11 cellular contexts compared by ENCODE assay signal in genomic region chr7:20158684-20159083, GRCh38. TPM values are rescaled to one million over a fixed set of nuclear protein-coding genes. Genes with fewer than 3 reads are reported as not detected.
DNase-seq lines count a peak whose midpoint lies in the region; ATAC-seq and TF ChIP-seq lines count a peak whose summit lies in the region.
"Had no signal": no experiment of that assay in that cellular context is flagged by ENCODE, and none has a peak within 500 bp of the region (broad histone marks: within the 10 kb centered on the region; RNA-seq: fewer than 3 reads in every experiment).

No MANE protein-coding gene starts in this region.

- H2AFZ ChIP-seq in ACC112 (ENCODE audit: low read length, unreplicated experiment) (peak overlapping the region; percentile 31), PC-3 (ENCODE audit: low read length) (no peak overlapping the region)

- H3K4me1 ChIP-seq in ACC112 (ENCODE audit: control insufficient read depth, insufficient read depth, low read length, unreplicated experiment) (no peaks in the 10 kb centered on the region), PC-3 (ENCODE audit: insufficient read depth, low read length) (peaks cover 9% of the 10 kb centered on the region), cardiac muscle cell (ENCODE audit: low read depth) (no peaks in the 10 kb centered on the region)

- CTCF ChIA-PET in PC-3 (lab: Charles Lee): no interaction called here

- H3K27ac ChIP-seq in ACC112 (ENCODE audit: low read depth, low read length): no peak overlapping the region
- H3K27ac ChIP-seq in PC-3 (ENCODE audit: low read length): no peak overlapping the region
- H3K27ac ChIP-seq in cardiac muscle cell: no peak overlapping the region
- H3K27ac ChIP-seq: VCaP had no signal

- H3F3A ChIP-seq in PC-3 (ENCODE audit: low read length, unreplicated experiment): no peaks in the 10 kb centered on the region

- H4K20me1 ChIP-seq in PC-3 (ENCODE audit: low read length): no peaks in the 10 kb centered on the region

- DNase-seq in PC-3 (no peak), cardiac muscle cell (ENCODE audit: low read depth in 1 of 2, low spot score in 1 of 2) (peak in 1 of 2 donors; percentile 66), ACHN (no peak)
- no peak for DNase-seq in activated effector memory CD4-positive, alpha-beta T cell treated with anti-CD3 and anti-CD28 coated beads, Interleukin-2, amount 50 U/mL, for 16 hours
- DNase-seq in stimulated activated naive CD4-positive, alpha-beta T cell treated with Interleukin-2 at 50 U/mL for 16 hours (lab: John Stamatoyannopoulos, UW): no peak
- DNase-seq: H7, NCI-H1436 treated with DMSO at 0.1 percent for 48 hours had no signal

- in situ Hi-C loops in ACHN (cut with HindIII; ENCODE audit: low pct_ligation_motif_present, low pct_unique_long_range_greater_than_20kb, low sequenced_read_pairs): no loop called here

- intact Hi-C loops in PC-3 (cut with micrococcal nuclease): no loop called here

- H3K79me2 ChIP-seq in ACC112 (ENCODE audit: control insufficient read depth, insufficient read depth, low read length, unreplicated experiment): no peaks in the 10 kb centered on the region
- H3K79me2 ChIP-seq in PC-3 (ENCODE audit: low read length): no peaks in the 10 kb centered on the region

- no peaks in the 10 kb centered on the region for H3K9me2 ChIP-seq in PC-3 (replicated peaks; ENCODE audit: low read length)

- H3K27me3 ChIP-seq in ACC112 (ENCODE audit: insufficient read depth, low read length) (no peaks in the 10 kb centered on the region), PC-3 (ENCODE audit: low read length) (no peaks in the 10 kb centered on the region), cardiac muscle cell (no peaks in the 10 kb centered on the region)

- TF ChIP-seq CTCF in PC-3 (conservative IDR thresholded peaks at IDR 0.05; ENCODE audit: low read depth, low read length): peak; percentile 23; the same call in 1 of the 2 replicates
- peak; percentile 45 for TF ChIP-seq CTCF in cardiac muscle cell (IDR thresholded peaks at IDR 0.05; ENCODE audit: low read depth, low read length)

- POLR2A ChIA-PET in PC-3 (lab: Charles Lee; ENCODE audit: unreplicated experiment): no interaction called here

- H3K9me3 ChIP-seq in PC-3 (ENCODE audit: low read length) (no peaks in the 10 kb centered on the region), cardiac muscle cell (ENCODE audit: low read depth) (no peaks in the 10 kb centered on the region)

- H3K4me3 ChIP-seq in ACC112 (ENCODE audit: low read depth, low read length) (no peak overlapping the region), PC-3 (ENCODE audit: low read length) (no peak overlapping the region), cardiac muscle cell (no peak overlapping the region)

- H3K36me3 ChIP-seq in ACC112 (ENCODE audit: insufficient read depth, low read length): no peaks in the 10 kb centered on the region
- H3K36me3 ChIP-seq in PC-3 (ENCODE audit: low read depth, low read length): no peaks in the 10 kb centered on the region; the same call in none of the 2 replicates
- H3K36me3 ChIP-seq in cardiac muscle cell: no peaks in the 10 kb centered on the region

- no peak overlapping the region for H3K4me2 ChIP-seq in PC-3 (ENCODE audit: low read length)

- ATAC-seq in GM18868 (IDR thresholded peaks at IDR 0.05; ENCODE audit: unreplicated experiment): peak; percentile 53
- no peak for ATAC-seq in PC-3
- no peak for ATAC-seq in GM21423 (IDR thresholded peaks at IDR 0.05; ENCODE audit: unreplicated experiment)

- H3K9ac ChIP-seq in PC-3 (ENCODE audit: low read length): no peak overlapping the region

- no TSS peak for BruUV-seq in PC-3 (replicated peaks; lab: Mats Ljungman, UMichigan)

RNA-seq across cellular contexts. Expression of gene MACC1, which starts 58.5 kb away (rescaled TPM):
- total RNA-seq in PC-3 (2014; rRNA removed): 7.9 and 12.0 TPM in 2 replicates
- 0.04 and 0.06 TPM in 2 replicates for total RNA-seq in cardiac muscle cell
- polyA plus RNA-seq in cardiac muscle cell: 0.01 TPM in 1 of 2 replicates, not detected in the other
